1 cellular context compared by ENCODE assay signal in genomic region chr1:190479028-190479427, GRCh38.
TF ChIP-seq lines count a peak whose summit lies in the region.

No MANE protein-coding gene starts in this region.

TF ChIP-seq in SK-N-SH, 30 proteins besides CTCF, POLR2A, EP300 and RAD21 (continued from another document):
- TF ChIP-seq EZH2phosphoT487 (IDR thresholded peaks at IDR 0.05; ENCODE audit: borderline replicate concordance, low read depth) (no peak), YY1 (IDR thresholded peaks at IDR 0.05; ENCODE audit: low read depth) (no peak), RFX5 (IDR thresholded peaks at IDR 0.05; ENCODE audit: low read length) (no peak), SMC3 (IDR thresholded peaks at IDR 0.05; ENCODE audit: low read depth, low read length) (no peak), NFIC (IDR thresholded peaks at IDR 0.05; ENCODE audit: borderline replicate concordance) (no peak), GABPA (IDR thresholded peaks at IDR 0.05; ENCODE audit: low read depth) (no peak)
